10 cellular contexts compared by ENCODE assay signal in genomic region chr11:96105197-96105895, GRCh38.
DNase-seq lines count a peak whose midpoint lies in the region; ATAC-seq and TF ChIP-seq lines count a peak whose summit lies in the region.
"Had no signal": no experiment of that assay in that cellular context is flagged by ENCODE, and none has a peak within 500 bp of the region (broad histone marks: within the 10 kb centered on the region; RNA-seq: fewer than 3 reads in every experiment).

No MANE protein-coding gene starts in this region.

- peak overlapping the region; percentile 37 for H3K27ac Mint-ChIP-seq in neural crest cell (ENCODE audit: unreplicated experiment)
- H3K27ac Mint-ChIP-seq: T-helper 1 cell treated with Interleukin-12 subunit alpha and Interleukin-12 subunit beta and Interleukin-4 antibody, amounts not matched to agents 30 μg/mL and 1 μg/mL, for 36 hours had no signal

- TF ChIP-seq CTCF in neural crest cell (conservative IDR thresholded peaks at IDR 0.05) = no peak

- peaks cover 3% of the 10 kb centered on the region for H3K9me3 Mint-ChIP-seq in neural crest cell

- H3K4me1 Mint-ChIP-seq in neural crest cell = peaks cover 50% of the 10 kb centered on the region

- H3K27me3 Mint-ChIP-seq in neural crest cell (ENCODE audit: low read depth) = no peaks in the 10 kb centered on the region

- H3K4me3 Mint-ChIP-seq in neural crest cell = no peak overlapping the region
- H3K4me3 Mint-ChIP-seq: T-helper 1 cell treated with Interleukin-12 subunit alpha and Interleukin-12 subunit beta and Interleukin-4 antibody, amounts not matched to agents 30 μg/mL and 1 μg/mL, for 36 hours had no signal

- no peaks in the 10 kb centered on the region for H3K36me3 Mint-ChIP-seq in neural crest cell (ENCODE audit: low read depth)

- no peak for ATAC-seq in HG03439 (IDR thresholded peaks at IDR 0.05; ENCODE audit: unreplicated experiment)

- DNase-seq in COLO829 (ENCODE audit: low spot score) = peak; percentile 83
- DNase-seq in NCI-H69 (lab: John Stamatoyannopoulos, UW) = peak; percentile 17
- DNase-seq in central memory CD4-positive, alpha-beta T cell = peak; percentile 69
- no peak for DNase-seq in neural crest cell (ENCODE audit: low read depth, low spot score)
- no peak for DNase-seq in NK-92 (lab: John Stamatoyannopoulos, UW; ENCODE audit: unreplicated experiment)
- DNase-seq in NCI-H1930 (lab: John Stamatoyannopoulos, UW) = no peak
- DNase-seq: activated CD4-positive, alpha-beta T cell treated with anti-CD3 and anti-CD28 coated beads, Interleukin-2, amount 50 U/mL, for 4 hours; NCI-H2029 had no signal

Comparison
In these comparisons a context has a peak if more than half of its experiments do, and no peak if none do; other contexts are left out.
1. DNase-seq: peak in COLO829 (single experiment), NCI-H69 (single experiment) and central memory CD4-positive, alpha-beta T cell (single experiment); none in neural crest cell (single experiment), NK-92 (single experiment) and NCI-H1930 (0 of 2).